17 cellular contexts compared by ENCODE assay signal in the genomic region with DNA sequence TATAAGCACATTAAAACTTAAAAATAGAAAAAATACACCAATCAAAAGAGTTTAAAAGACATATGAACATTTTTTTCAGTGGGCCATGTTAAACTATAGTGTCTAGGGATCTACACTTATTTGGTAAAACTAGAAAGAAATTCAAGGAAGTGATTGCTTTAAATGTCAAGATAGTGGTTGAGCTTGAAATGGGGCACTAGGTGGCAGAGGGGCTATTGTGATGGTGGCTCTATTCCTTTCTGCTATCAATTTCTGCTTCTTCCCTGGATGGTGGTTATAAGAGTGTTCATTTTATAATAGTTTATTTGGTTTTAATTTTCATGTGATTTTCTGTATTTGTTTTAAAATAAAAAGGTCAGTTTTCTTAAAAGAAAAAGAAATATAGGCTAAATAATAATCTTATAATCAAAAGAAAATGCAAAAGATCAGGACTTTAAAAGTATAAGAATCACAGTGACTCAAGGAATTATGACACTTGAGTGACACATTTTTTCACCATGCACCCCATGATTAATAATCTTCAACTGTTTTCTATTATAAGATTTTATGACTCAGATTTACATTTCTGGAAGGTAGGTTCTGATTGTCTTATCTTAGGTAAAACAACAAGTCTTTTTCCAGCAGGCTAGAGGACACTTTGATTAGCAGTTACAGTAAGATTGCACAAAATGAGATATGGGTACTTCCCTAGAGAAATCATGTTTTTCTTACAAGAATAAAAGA.
DNase-seq lines count a peak whose midpoint lies in the region; ATAC-seq and TF ChIP-seq lines count a peak whose summit lies in the region.
"Had no signal": no experiment of that assay in that cellular context is flagged by ENCODE, and none has a peak within 500 bp of the region (broad histone marks: within the 10 kb centered on the region; RNA-seq: fewer than 3 reads in every experiment).

No MANE protein-coding gene starts in this region.

- POLR2A ChIA-PET in PC-3 (lab: Charles Lee; ENCODE audit: unreplicated experiment), result no interaction called here

- H2BK120ac ChIP-seq in mesendoderm (ENCODE audit: low read depth, low read length), result no peak overlapping the region
- H2BK120ac ChIP-seq in mesenchymal stem cell (ENCODE audit: low read depth, low read length), result no peak overlapping the region

- H3K9me3 ChIP-seq in PC-3 (ENCODE audit: low read length) (peaks cover 2% of the 10 kb centered on the region; the same call in 1 of the 2 replicates), mesenchymal stem cell (ENCODE audit: control insufficient read depth, low read length) (no peaks in the 10 kb centered on the region)
- H3K9me3 ChIP-seq: thyroid gland had no signal

- H3K4me1 ChIP-seq in PC-3 (ENCODE audit: insufficient read depth, low read length) (peaks cover 59% of the 10 kb centered on the region), mesendoderm (ENCODE audit: control insufficient read depth, low read depth, low read length) (no peaks in the 10 kb centered on the region), mesenchymal stem cell (ENCODE audit: control insufficient read depth, insufficient read depth, low read depth, low read length) (no peaks in the 10 kb centered on the region)
- H3K4me1 ChIP-seq: parathyroid adenoma, spleen, thyroid gland had no signal

- H4K20me1 ChIP-seq in PC-3 (ENCODE audit: low read length), result no peaks in the 10 kb centered on the region

- H2BK15ac ChIP-seq in mesendoderm (replicated peaks; ENCODE audit: low read depth) (no peak overlapping the region), mesenchymal stem cell (ENCODE audit: low read depth, poor library complexity, severe bottlenecking) (no peak overlapping the region)

- H3K4ac ChIP-seq in mesendoderm (ENCODE audit: low read depth, low read length), result no peak overlapping the region
- H3K4ac ChIP-seq in mesenchymal stem cell (ENCODE audit: low read depth in 1 of 2, low read length in 2 of 2), result no peak overlapping the region

- no peak overlapping the region for H4K8ac ChIP-seq in mesendoderm (ENCODE audit: low read depth, low read length)
- H4K8ac ChIP-seq in mesenchymal stem cell (ENCODE audit: low read length), result no peak overlapping the region

- H4K91ac ChIP-seq in mesenchymal stem cell (ENCODE audit: low read length), result no peak overlapping the region

- H3K36me3 ChIP-seq in H7 (replicated peaks; ENCODE audit: control insufficient read depth, insufficient read depth, low read length) (no peaks in the 10 kb centered on the region), PC-3 (ENCODE audit: low read depth, low read length) (peaks cover 5% of the 10 kb centered on the region; the same call in 1 of the 2 replicates), mesendoderm (ENCODE audit: control insufficient read depth, insufficient read depth, low read length) (no peaks in the 10 kb centered on the region), mesenchymal stem cell (ENCODE audit: control insufficient read depth in 1 of 2, insufficient read depth in 2 of 2, low read depth in 1 of 2, low read length in 2 of 2) (no peaks in the 10 kb centered on the region)
- H3K36me3 ChIP-seq: spleen, thyroid gland had no signal

- H2AK5ac ChIP-seq in mesendoderm (ENCODE audit: low read length), result no peak overlapping the region
- H2AK5ac ChIP-seq in mesenchymal stem cell (ENCODE audit: low read length, severe bottlenecking), result no peak overlapping the region

- H3K23ac ChIP-seq in mesendoderm (ENCODE audit: low read length) (no peak overlapping the region), mesenchymal stem cell (ENCODE audit: low read length in 2 of 2) (no peak overlapping the region)

- no peak overlapping the region for H2AFZ ChIP-seq in PC-3 (ENCODE audit: low read length)
- no peak overlapping the region for H2AFZ ChIP-seq in mesenchymal stem cell (ENCODE audit: low read depth, low read length)
- H2AFZ ChIP-seq: parathyroid adenoma had no signal

- H3K18ac ChIP-seq in mesendoderm (ENCODE audit: low read length) (no peak overlapping the region), mesenchymal stem cell (ENCODE audit: low read depth in 1 of 2, low read length in 2 of 2) (no peak overlapping the region)

- peak overlapping the region; percentile 46 for H3K27ac ChIP-seq in PC-3 (ENCODE audit: low read length)
- no peak overlapping the region for H3K27ac ChIP-seq in mesendoderm (ENCODE audit: low read depth, low read length)
- H3K27ac ChIP-seq in mesenchymal stem cell (ENCODE audit: low read length, poor library complexity, severe bottlenecking), result no peak overlapping the region
- H3K27ac ChIP-seq: parathyroid adenoma, spleen, thyroid gland had no signal

- H3K9ac ChIP-seq in PC-3 (ENCODE audit: low read length) (no peak overlapping the region), mesendoderm (ENCODE audit: low read length) (no peak overlapping the region), mesenchymal stem cell (ENCODE audit: low read length) (no peak overlapping the region)
- H3K9ac ChIP-seq: parathyroid adenoma had no signal

- ATAC-seq in PC-3 (no peak), GM19467 (IDR thresholded peaks at IDR 0.05; ENCODE audit: unreplicated experiment) (no peak), left cardiac atrium (no peak)
- ATAC-seq: activated CD4-positive, CD25-positive, alpha-beta regulatory T cell treated with anti-CD3 and anti-CD28 coated beads, Interleukin-2, amount 50 U/mL, for 24 hours; left ventricle myocardium superior; stimulated activated effector memory CD8-positive, alpha-beta T cell treated with anti-CD3 and anti-CD28 coated beads, Interleukin-12 subunit alpha, Interleukin-12 subunit beta, amount 100 ng/mL, for 72 hours had no signal

- intact Hi-C loops in PC-3 (cut with micrococcal nuclease), result loop anchor here (5.0 to 10.0 kb wide), 3 partner anchors 198 to 435 kb away; no protein-coding TSS in a partner anchor
- intact Hi-C loops in left cardiac atrium (cut with DNase I), result no loop called here

- H3K79me2 ChIP-seq in PC-3 (ENCODE audit: low read length) (no peaks in the 10 kb centered on the region), mesendoderm (ENCODE audit: control insufficient read depth, insufficient read depth, low read length) (no peaks in the 10 kb centered on the region)
- H3K79me2 ChIP-seq: parathyroid adenoma had no signal

- no peak overlapping the region for H2BK12ac ChIP-seq in mesenchymal stem cell (ENCODE audit: low read length in 2 of 2)

- DNase-seq in H7 (peak; percentile 8), NCI-H1092 treated with DMSO at 0.1 percent for 48 hours (lab: John Stamatoyannopoulos, UW) (peak; percentile 87), PC-3 (peak; percentile 60), mesendoderm (peak; percentile 11), left cardiac atrium (no peak), mesenchymal stem cell (no peak)
- DNase-seq: activated effector memory CD4-positive, alpha-beta T cell treated with Interleukin-2 at 50 U/mL for 16 hours; amygdala; C1 segment of cervical spinal cord; left ventricle myocardium superior; NCI-H526 treated with DMSO at 0.1 percent for 48 hours; spleen; thyroid gland had no signal

- H3K4me3 ChIP-seq in H7 (ENCODE audit: insufficient read depth, low read depth, low read length), result no peak overlapping the region
- no peak overlapping the region for H3K4me3 ChIP-seq in PC-3 (ENCODE audit: low read length)
- H3K4me3 ChIP-seq in mesendoderm (ENCODE audit: low read length), result no peak overlapping the region
- H3K4me3 ChIP-seq in mesenchymal stem cell (ENCODE audit: insufficient read depth in 1 of 2, low read depth in 1 of 2, low read length in 2 of 2), result no peak overlapping the region
- H3K4me3 ChIP-seq: spleen, thyroid gland had no signal

- H3K56ac ChIP-seq in mesendoderm (ENCODE audit: low read length), result no peak overlapping the region

- H3F3A ChIP-seq in PC-3 (ENCODE audit: low read length, unreplicated experiment), result no peaks in the 10 kb centered on the region

- H3K9me2 ChIP-seq in PC-3 (replicated peaks; ENCODE audit: low read length), result no peaks in the 10 kb centered on the region

- H3K27me3 ChIP-seq in H7 (ENCODE audit: control insufficient read depth, insufficient read depth, low read length) (no peaks in the 10 kb centered on the region), PC-3 (ENCODE audit: low read length) (no peaks in the 10 kb centered on the region), mesendoderm (ENCODE audit: insufficient read depth, low read length, poor library complexity) (no peaks in the 10 kb centered on the region), mesenchymal stem cell (ENCODE audit: control insufficient read depth in 1 of 2, insufficient read depth in 1 of 2, low read length in 2 of 2) (no peaks in the 10 kb centered on the region)
- H3K27me3 ChIP-seq: spleen, thyroid gland had no signal

- H3K4me2 ChIP-seq in PC-3 (ENCODE audit: low read length), result peak overlapping the region; percentile 23
- no peak overlapping the region for H3K4me2 ChIP-seq in mesendoderm (ENCODE audit: low read length)
- no peak overlapping the region for H3K4me2 ChIP-seq in mesenchymal stem cell (ENCODE audit: low read length, poor library complexity, severe bottlenecking)

- BruUV-seq in PC-3 (replicated peaks; lab: Mats Ljungman, UMichigan), result no TSS peak

- TF ChIP-seq CTCF in PC-3 (conservative IDR thresholded peaks at IDR 0.05; ENCODE audit: low read depth, low read length), result peak; percentile 41

- H4K5ac ChIP-seq in mesendoderm (ENCODE audit: low read length), result no peak overlapping the region

- H2BK5ac ChIP-seq in mesendoderm (ENCODE audit: low read length), result no peak overlapping the region
- H2BK5ac ChIP-seq in mesenchymal stem cell (ENCODE audit: low read depth, low read length, poor library complexity, severe bottlenecking), result no peak overlapping the region

- no peak overlapping the region for H3K14ac ChIP-seq in mesenchymal stem cell (ENCODE audit: low read length in 2 of 2)

- H3K79me1 ChIP-seq in mesendoderm (ENCODE audit: low read length), result no peaks in the 10 kb centered on the region
- H3K79me1 ChIP-seq in mesenchymal stem cell (replicated peaks; ENCODE audit: low read length, poor library complexity, severe bottlenecking), result no peaks in the 10 kb centered on the region

- CTCF ChIA-PET in PC-3 (lab: Charles Lee), result interaction anchor here (0.6 kb wide), 1 partner anchor 180 kb away, joined by 3 read pairs; no protein-coding TSS in a partner anchor

Comparison
In these comparisons a context has a peak if more than half of its experiments do, and no peak if none do; other contexts are left out.
1. DNase-seq: peak in H7 (single experiment), NCI-H1092 treated with DMSO at 0.1 percent for 48 hours (single experiment), PC-3 (single experiment) and mesendoderm (single experiment); none in left cardiac atrium (single experiment) and mesenchymal stem cell (single experiment).